In the genomic region with DNA sequence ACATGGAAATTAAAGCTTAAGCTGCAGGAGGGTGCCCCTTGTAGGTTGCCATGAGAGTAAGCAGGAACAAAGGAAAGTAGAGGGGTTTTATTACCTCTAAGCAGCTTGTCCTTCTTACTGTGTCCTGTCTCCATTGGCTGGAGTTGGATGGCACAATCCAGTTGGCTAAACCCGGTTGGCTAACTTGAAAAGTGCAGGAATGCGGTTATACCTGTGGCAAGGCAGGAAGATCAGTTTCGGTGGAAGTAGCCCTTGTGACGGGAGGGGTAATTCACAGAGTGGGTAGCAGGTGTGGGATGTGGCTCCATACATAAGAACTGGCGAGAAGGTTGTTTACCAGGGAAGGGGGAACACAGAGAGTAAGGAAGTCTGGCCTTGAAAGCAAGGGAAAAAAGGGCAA, we compare ENCODE assay signal across 18 cellular contexts. TPM values are rescaled to one million over a fixed set of nuclear protein-coding genes. Genes with fewer than 3 reads are reported as not detected.
DNase-seq lines count a peak whose midpoint lies in the region; ATAC-seq and TF ChIP-seq lines count a peak whose summit lies in the region.
"Had no signal": no experiment of that assay in that cellular context is flagged by ENCODE, and none has a peak within 500 bp of the region (broad histone marks: within the 10 kb centered on the region; RNA-seq: fewer than 3 reads in every experiment).

No MANE protein-coding gene starts in this region.

- no peak overlapping the region for H3K4me3 Mint-ChIP-seq in osteocyte (ENCODE audit: unreplicated experiment)
- H3K4me3 Mint-ChIP-seq in stimulated activated naive CD8-positive, alpha-beta T cell treated with anti-CD3 and anti-CD28 coated beads, Interleukin-15, amount 100 ng/mL, for 72 hours = peak overlapping the region in 1 of 2 donors; percentile 25
- H3K4me3 Mint-ChIP-seq: activated T-cell treated with anti-CD3 and anti-CD28 coated beads, Interleukin-2, amount 50 U/mL, for 24 hours; CD8-positive, alpha-beta T cell had no signal

- H3K9me3 Mint-ChIP-seq in osteocyte (ENCODE audit: unreplicated experiment) = peaks cover 20% of the 10 kb centered on the region
- peaks cover 9 to 10% of the 10 kb centered on the region in 2 donors for H3K9me3 Mint-ChIP-seq in stimulated activated naive CD8-positive, alpha-beta T cell treated with anti-CD3 and anti-CD28 coated beads, Interleukin-15, amount 100 ng/mL, for 72 hours
- H3K9me3 Mint-ChIP-seq: CD8-positive, alpha-beta T cell had no signal

- H3K27me3 Mint-ChIP-seq in osteocyte (ENCODE audit: unreplicated experiment) = no peaks in the 10 kb centered on the region
- no peaks in the 10 kb centered on the region for H3K27me3 Mint-ChIP-seq in stimulated activated naive CD8-positive, alpha-beta T cell treated with anti-CD3 and anti-CD28 coated beads, Interleukin-15, amount 100 ng/mL, for 72 hours
- H3K27me3 Mint-ChIP-seq: activated T-cell treated with anti-CD3 and anti-CD28 coated beads, Interleukin-2, amount 50 U/mL, for 24 hours had no signal

- no peak overlapping the region for H3K4me3 ChIP-seq in transverse colon
- H3K4me3 ChIP-seq: esophagus squamous epithelium, Peyer's patch had no signal

- no peak for TF ChIP-seq EP300 in transverse colon (IDR thresholded peaks at IDR 0.05; ENCODE audit: low read depth)

- H3K27ac Mint-ChIP-seq in osteocyte (ENCODE audit: unreplicated experiment) = no peak overlapping the region
- H3K27ac Mint-ChIP-seq in stimulated activated naive CD8-positive, alpha-beta T cell treated with anti-CD3 and anti-CD28 coated beads, Interleukin-15, amount 100 ng/mL, for 72 hours = no peak overlapping the region
- H3K27ac Mint-ChIP-seq: activated T-cell treated with anti-CD3 and anti-CD28 coated beads, Interleukin-2, amount 50 U/mL, for 24 hours; CD8-positive, alpha-beta T cell had no signal

- no peak for ATAC-seq in stimulated activated naive CD8-positive, alpha-beta T cell treated with anti-CD3 and anti-CD28 coated beads, Interleukin-15, amount 100 ng/mL, for 72 hours
- ATAC-seq in SK-N-SH treated with all-trans-retinoic acid at 6 μM for 48 hours = no peak
- ATAC-seq: activated naive CD4-positive, alpha-beta T cell treated with anti-CD3 and anti-CD28 coated beads, Interleukin-2, amount 50 U/mL, for 72 hours; CD8-positive, alpha-beta T cell; HepG2; right cardiac atrium had no signal

- H3K9me3 ChIP-seq in transverse colon = no peaks in the 10 kb centered on the region
- H3K9me3 ChIP-seq: esophagus squamous epithelium, Peyer's patch had no signal

- peaks cover 5% of the 10 kb centered on the region for H3K36me3 Mint-ChIP-seq in osteocyte (ENCODE audit: unreplicated experiment)

- WGBS in transverse colon (ENCODE audit: low coverage in 1 of 2), 2 donors = 87 to 90% methylated on average over 5 of the region's 5 CpGs

- H3K36me3 ChIP-seq in transverse colon = no peaks in the 10 kb centered on the region
- H3K36me3 ChIP-seq: Peyer's patch had no signal

- peaks cover 0 to 5% (median 0%) of the 10 kb centered on the region in 4 donors for H3K4me1 ChIP-seq in transverse colon
- H3K4me1 ChIP-seq: Peyer's patch had no signal

- TF ChIP-seq POLR2A in transverse colon (IDR thresholded peaks at IDR 0.05) = no peak

- no peaks in the 10 kb centered on the region for H3K27me3 ChIP-seq in transverse colon
- H3K27me3 ChIP-seq: esophagus squamous epithelium, Peyer's patch had no signal

- DNase-seq in DMS53 treated with DMSO at 0.1 percent for 48 hours (lab: John Stamatoyannopoulos, UW; ENCODE audit: unreplicated experiment) (peak; percentile 61), NCI-H510A (lab: John Stamatoyannopoulos, UW) (peak; percentile 61), epithelial cell of prostate (ENCODE audit: low read depth, low spot score) (peak; percentile 70), osteocyte (ENCODE audit: extremely low spot score, unreplicated experiment) (peak; percentile 36), DMS 273 (lab: John Stamatoyannopoulos, UW; ENCODE audit: unreplicated experiment) (no peak), transverse colon (no peak)
- DNase-seq in stimulated activated naive CD8-positive, alpha-beta T cell treated with anti-CD3 and anti-CD28 coated beads, Interleukin-15, amount 100 ng/mL, for 72 hours = no peak
- DNase-seq: activated CD4-positive, alpha-beta T cell treated with anti-CD3 and anti-CD28 coated beads, Interleukin-2, amount 50 U/mL, for 48 hours; activated T-cell treated with anti-CD3 and anti-CD28 coated beads, Interleukin-2, amount 50 U/mL, for 24 hours; CD8-positive, alpha-beta T cell; esophagus squamous epithelium; MM.1S; NCI-H2081; Peyer's patch; right cardiac atrium had no signal

- H3K4me1 Mint-ChIP-seq in osteocyte (ENCODE audit: unreplicated experiment) = peaks cover 2% of the 10 kb centered on the region
- peaks cover 19% of the 10 kb centered on the region for H3K4me1 Mint-ChIP-seq in stimulated activated naive CD8-positive, alpha-beta T cell treated with anti-CD3 and anti-CD28 coated beads, Interleukin-15, amount 100 ng/mL, for 72 hours

- TF ChIP-seq CTCF in osteocyte (IDR thresholded peaks at IDR 0.05) (no peak), transverse colon (IDR thresholded peaks at IDR 0.05) (no peak)

- intact Hi-C loops in transverse colon (cut with DNase I; ENCODE audit: low total_unique reads) = no loop called here

- in situ Hi-C loops in transverse colon (cut with MboI; ENCODE audit: low pct_ligation_motif_present in 1 of 4, low pct_unique_long_range_greater_than_20kb in 1 of 4, low sequenced_read_pairs in 3 of 4) = no loop called here

- H3K27ac ChIP-seq in epithelial cell of prostate = peak overlapping the region; percentile 51
- no peak overlapping the region for H3K27ac ChIP-seq in transverse colon
- H3K27ac ChIP-seq: Peyer's patch had no signal

TF ChIP-seq in SK-N-SH treated with all-trans-retinoic acid at 6 μM for 48 hours, 23 proteins besides CTCF, POLR2A, EP300 and RAD21:
- no peak for TF ChIP-seq PPARA (CRISPR knock-in tag; IDR thresholded peaks at IDR 0.05; ENCODE audit: borderline replicate concordance)

RNA-seq across cellular contexts. Expression of a gene that starts 3.2 kb away (rescaled TPM):
- total RNA-seq in osteocyte (1.7 and 2.2 TPM in 2 replicates), transverse colon (1 to 10 TPM in 3 of 4 donors, not detected in 1; 1.6 to 5.3 (median 1.9) TPM)
- total RNA-seq: HepG2 had no signal

Comparison
In these comparisons a context has a peak if more than half of its experiments do, and no peak if none do; other contexts are left out.
1. DNase-seq: peak in DMS53 treated with DMSO at 0.1 percent for 48 hours (single experiment), NCI-H510A (single experiment), epithelial cell of prostate (single experiment) and osteocyte (single experiment); none in DMS 273 (single experiment), stimulated activated naive CD8-positive, alpha-beta T cell treated with anti-CD3 and anti-CD28 coated beads, Interleukin-15, amount 100 ng/mL, for 72 hours (0 of 2) and transverse colon (single experiment).